8 cellular contexts compared by ENCODE assay signal in the genomic region with DNA sequence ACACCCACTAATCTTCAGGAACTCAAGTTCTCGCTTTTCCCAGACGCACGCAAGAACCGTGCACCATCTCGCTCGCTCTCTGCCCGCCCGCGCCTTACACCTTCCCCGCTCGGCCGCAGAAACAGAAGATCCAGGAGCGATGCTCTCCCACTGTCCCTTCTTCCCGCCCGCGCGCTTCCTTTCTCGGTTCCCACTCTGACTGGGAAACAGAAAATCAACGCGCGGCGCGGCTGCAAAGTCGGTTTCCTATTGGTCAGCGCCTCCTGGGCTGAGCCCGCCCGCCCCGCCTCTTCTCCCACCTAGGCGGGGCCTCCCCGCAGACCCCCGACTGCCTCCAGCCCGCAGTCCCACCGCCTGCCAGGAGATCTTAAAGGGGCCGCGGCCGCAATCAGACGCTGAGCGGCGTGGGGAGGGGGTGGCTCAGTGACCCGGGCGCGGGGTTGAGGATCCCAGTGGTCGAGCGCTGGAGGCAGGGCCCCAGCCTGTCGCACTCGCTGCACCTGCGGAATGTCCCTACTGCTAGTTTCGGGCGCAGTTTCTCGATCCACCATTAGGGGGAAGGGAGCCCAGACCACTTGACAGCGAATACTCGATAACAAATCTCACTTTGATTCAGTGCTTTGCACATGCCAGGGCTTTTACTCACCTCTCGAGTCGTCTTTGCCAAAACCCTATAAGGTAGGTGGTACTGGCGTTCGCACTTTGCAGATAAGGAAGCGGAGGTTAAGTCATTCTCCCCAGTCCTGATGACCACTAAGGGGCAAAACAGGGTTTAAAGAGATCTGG. TPM values are rescaled to one million over a fixed set of nuclear protein-coding genes. Genes with fewer than 3 reads are reported as not detected.
DNase-seq lines count a peak whose midpoint lies in the region; ATAC-seq and TF ChIP-seq lines count a peak whose summit lies in the region.

No MANE protein-coding gene starts in this region.

- intact Hi-C loops in ascending aorta (cut with DNase I), result loop anchor here (1.0 to 2.0 kb wide), 2 partner anchors 35 to 277 kb away; a partner anchor contains a TSS

- H3K4me3 ChIP-seq in ascending aorta (peak overlapping the region; percentile 72 to 79), rectal smooth muscle tissue (ENCODE audit: low read length) (peak overlapping the region; percentile 92)

- H3K4me1 ChIP-seq in ascending aorta (peaks cover 0 to 4% of the 10 kb centered on the region in 2 donors), rectal smooth muscle tissue (ENCODE audit: control insufficient read depth, insufficient read depth, low read length) (peaks cover 7% of the 10 kb centered on the region)

- H3K27ac ChIP-seq in ascending aorta (peak overlapping the region in 1 of 2 donors; percentile 59), rectal smooth muscle tissue (ENCODE audit: low read depth, low read length) (peak overlapping the region; percentile 77)

- peak overlapping the region; percentile 100 for H3K4me3 Mint-ChIP-seq in T-helper 17 cell

- DNase-seq in GM13977 (ENCODE audit: low spot score) (peak; percentile 98), NCI-H1694 (lab: John Stamatoyannopoulos, UW) (peak; percentile 92), T-helper 17 cell (peak; percentile 89 to 94 (median 93)), ascending aorta (ENCODE audit: low spot score in 2 of 2) (peak; percentile 84 to 98), hepatic stellate cell (ENCODE audit: low spot score) (peak; percentile 98), cortex of kidney (lab: John Stamatoyannopoulos, UW) (no peak)

- H3K36me3 ChIP-seq in ascending aorta, result peaks cover 0 to 10% of the 10 kb centered on the region in 2 donors
- peaks cover 5% of the 10 kb centered on the region for H3K36me3 ChIP-seq in rectal smooth muscle tissue (ENCODE audit: control insufficient read depth, insufficient read depth, low read length)

- peak; percentile 50 for TF ChIP-seq CTCF in GM13977 (IDR thresholded peaks at IDR 0.05; ENCODE audit: extremely low read depth, insufficient read depth, missing control alignments)
- peak; percentile 59 to 73 (median 63) for TF ChIP-seq CTCF in ascending aorta (IDR thresholded peaks at IDR 0.05)

- in situ Hi-C loops in GM13977 (cut with MboI; ENCODE audit: low pct_unique_long_range_greater_than_20kb, low sequenced_read_pairs, unreplicated experiment), result no loop called here

- ATAC-seq in HG02884 (IDR thresholded peaks at IDR 0.05; ENCODE audit: unreplicated experiment) (peak; percentile 73), T-helper 17 cell (peak; percentile 87)

- peak overlapping the region; percentile 62 for H3K9ac ChIP-seq in rectal smooth muscle tissue (ENCODE audit: low read length)

- H3K4me1 Mint-ChIP-seq in T-helper 17 cell, result peaks cover 16% of the 10 kb centered on the region

- H3K27me3 ChIP-seq in ascending aorta, result no peaks in the 10 kb centered on the region
- peaks cover 5% of the 10 kb centered on the region for H3K27me3 ChIP-seq in rectal smooth muscle tissue (ENCODE audit: control insufficient read depth, insufficient read depth, low read length)

- peaks cover 3% of the 10 kb centered on the region for H3K36me3 Mint-ChIP-seq in T-helper 17 cell (ENCODE audit: low read depth)

- peak overlapping the region; percentile 95 for H3K27ac Mint-ChIP-seq in T-helper 17 cell

- no peaks in the 10 kb centered on the region for H3K27me3 Mint-ChIP-seq in T-helper 17 cell

- no peaks in the 10 kb centered on the region for H3K9me3 ChIP-seq in T-helper 17 cell (ENCODE audit: control insufficient read depth, low read length, poor library complexity, severe bottlenecking)
- H3K9me3 ChIP-seq in ascending aorta, result no peaks in the 10 kb centered on the region

RNA-seq across cellular contexts. Expression of a gene that starts 0.7 kb away (rescaled TPM):
- 10 to 100 TPM in 1 of 2 donors, 1 to 10 TPM in 1; 9.6 to 11.3 TPM for total RNA-seq in T-helper 17 cell
- 56.5 TPM for total RNA-seq in ascending aorta

RNA-seq across cellular contexts. Expression of a gene that starts 3.8 kb away (rescaled TPM):
- total RNA-seq in T-helper 17 cell (1 to 10 TPM; 1.4 to 1.5 TPM), ascending aorta (not detected)

RNA-seq across cellular contexts. Expression of a gene that starts 21.3 kb away (rescaled TPM):
- total RNA-seq in T-helper 17 cell (100 to 1,000 TPM; 104 to 105 TPM), ascending aorta (24.4 TPM)

RNA-seq across cellular contexts. Expression of a gene that starts 26.7 kb away (rescaled TPM):
- total RNA-seq in T-helper 17 cell (not detected), ascending aorta (not detected)

RNA-seq across cellular contexts. Expression of a gene that starts 35.7 kb away (rescaled TPM):
- total RNA-seq in T-helper 17 cell (100 to 1,000 TPM; 138 to 164 TPM), ascending aorta (152 TPM)
